Comparison of ENCODE assay signal across 11 cellular contexts in genomic region chr12:129079719-129080118, GRCh38.
"Had no signal": no experiment of that assay in that cellular context is flagged by ENCODE, and none has a peak within 500 bp of the region (broad histone marks: within the 10 kb centered on the region; RNA-seq: fewer than 3 reads in every experiment).

No MANE protein-coding gene starts in this region.

- H3K36me3 ChIP-seq: HAP-1 had no signal

- H3K9me3 ChIP-seq: HAP-1 had no signal

- H2AFZ ChIP-seq: GM23248 had no signal

- FAIRE-seq: HepG2, K562 had no signal

- ATAC-seq: HCT116, HepG2, K562 had no signal

- H3K9ac ChIP-seq: GM23248 had no signal

- H3K4me1 ChIP-seq: HAP-1 had no signal

- H3K4me3 ChIP-seq: GM23248, HAP-1, K562 had no signal

- H3K27ac ChIP-seq: GM23248, HL-60 had no signal

- DNase-seq: GM23248, GOT3, H7, HFFc6, Kasumi-1, KG1 had no signal
